Comparison of ENCODE assay signal across 26 cellular contexts in the genomic region with DNA sequence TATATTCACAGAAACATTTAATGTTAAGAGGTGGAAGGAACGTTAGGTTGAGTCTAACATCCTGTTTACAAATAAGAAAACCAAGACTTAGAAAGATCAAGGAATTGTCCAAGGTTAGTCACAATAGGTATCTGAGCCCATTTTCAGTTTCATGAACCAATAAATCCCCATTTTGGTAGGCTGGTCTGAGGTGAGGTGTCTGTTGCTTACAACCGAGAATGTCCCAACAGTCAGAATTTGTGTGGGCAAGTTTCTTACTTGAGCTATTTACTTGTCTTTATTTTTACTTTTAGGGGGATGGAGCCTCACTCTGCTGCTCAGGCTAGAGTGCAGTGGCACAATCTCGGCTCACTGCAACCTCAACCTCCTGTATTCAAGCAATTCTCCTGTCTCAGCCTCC.
"Had no signal": no experiment of that assay in that cellular context is flagged by ENCODE, and none has a peak within 500 bp of the region (broad histone marks: within the 10 kb centered on the region; RNA-seq: fewer than 3 reads in every experiment).

No MANE protein-coding gene starts in this region.

- H3K27ac ChIP-seq: colonic mucosa, coronary artery, dorsolateral prefrontal cortex, epithelial cell of prostate, esophagus muscularis mucosa, esophagus squamous epithelium, foreskin keratinocyte, gastrocnemius medialis, gastroesophageal sphincter, heart left ventricle, heart right ventricle, hepatocyte had no signal

- H3K4me3 ChIP-seq: colonic mucosa, coronary artery, dorsolateral prefrontal cortex, esophagus muscularis mucosa, esophagus squamous epithelium, gastrocnemius medialis, gastroesophageal sphincter, heart left ventricle, heart right ventricle, hepatocyte had no signal

- H3K9me3 ChIP-seq: colonic mucosa, gastrocnemius medialis had no signal

- H3K4me3 Mint-ChIP-seq: dendritic cell treated with granulocyte-macrophage colony-stimulating factor and Interleukin-4, amounts not matched to agents 40 ng/mL and 50 ng/mL, for 4 days; effector memory CD8-positive, alpha-beta T cell; endodermal cell had no signal

- H3K27me3 ChIP-seq: colonic mucosa, dorsolateral prefrontal cortex, esophagus muscularis mucosa, esophagus squamous epithelium, foreskin keratinocyte, gastrocnemius medialis, gastroesophageal sphincter, heart left ventricle, heart right ventricle, hepatocyte had no signal

- H3K27ac Mint-ChIP-seq: dendritic cell treated with granulocyte-macrophage colony-stimulating factor and Interleukin-4, amounts not matched to agents 40 ng/mL and 50 ng/mL, for 4 days; effector memory CD8-positive, alpha-beta T cell; endodermal cell had no signal

- H3K4me1 ChIP-seq: colonic mucosa, foreskin keratinocyte had no signal

- ATAC-seq: effector memory CD8-positive, alpha-beta T cell; esophagus mucosa; foreskin keratinocyte; gastrocnemius medialis; gastroesophageal sphincter; heart left ventricle; heart right ventricle had no signal

- H3K27me3 Mint-ChIP-seq: dendritic cell treated with granulocyte-macrophage colony-stimulating factor and Interleukin-4, amounts not matched to agents 40 ng/mL and 50 ng/mL, for 4 days; effector memory CD8-positive, alpha-beta T cell had no signal

- H3K36me3 ChIP-seq: colonic mucosa, esophagus muscularis mucosa, esophagus squamous epithelium, gastrocnemius medialis, gastroesophageal sphincter, heart left ventricle, heart right ventricle had no signal

- DNase-seq: colonic mucosa; cortex of kidney; dermis blood vessel endothelial cell; dorsolateral prefrontal cortex; effector CD4-positive, alpha-beta T cell; effector CD8-positive, alpha-beta T cell; effector memory CD4-positive, alpha-beta T cell; effector memory CD8-positive, alpha-beta T cell; endodermal cell; erythroblast; esophagus squamous epithelium; foreskin fibroblast; foreskin keratinocyte; foreskin melanocyte; gastrocnemius medialis; glutamatergic neuron; head of caudate nucleus; heart left ventricle; heart right ventricle had no signal

- H2AFZ ChIP-seq: hepatocyte had no signal

- H3K4me2 ChIP-seq: hepatocyte had no signal
